ENCODE assay signal across 12 cellular contexts in the genomic region with DNA sequence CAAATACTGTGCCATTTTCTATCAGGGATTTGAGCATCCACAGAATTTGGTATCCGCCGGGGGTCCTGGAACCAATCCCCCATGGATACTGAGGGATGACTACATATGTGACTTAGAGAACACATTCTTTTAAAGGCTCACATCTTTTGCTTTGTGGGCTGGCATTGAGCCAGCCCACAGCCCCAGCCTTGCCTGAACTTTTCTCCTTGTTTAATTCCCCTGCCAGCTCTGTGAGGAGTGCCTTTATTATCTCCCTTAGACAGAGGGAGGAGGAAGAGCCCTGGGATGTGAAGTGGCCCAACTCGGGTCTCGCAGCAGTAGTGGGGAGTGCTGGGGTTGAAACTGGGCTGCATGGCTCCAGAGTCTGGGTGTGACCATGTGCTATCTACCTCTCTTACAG. TPM values are rescaled to one million over a fixed set of nuclear protein-coding genes. Genes with fewer than 3 reads are reported as not detected.
DNase-seq lines count a peak whose midpoint lies in the region; ATAC-seq and TF ChIP-seq lines count a peak whose summit lies in the region.
"Had no signal": no experiment of that assay in that cellular context is flagged by ENCODE, and none has a peak within 500 bp of the region (broad histone marks: within the 10 kb centered on the region; RNA-seq: fewer than 3 reads in every experiment).

No MANE protein-coding gene starts in this region.

- POLR2A ChIA-PET in CD8-positive, alpha-beta T cell (lab: Charles Lee) = interaction anchor here (1.0 to 1.4 kb wide), 2 partner anchors 53 to 55 kb away, joined by 3 read pairs; no protein-coding TSS in a partner anchor
- POLR2A ChIA-PET in naive thymus-derived CD4-positive, alpha-beta T cell (lab: Charles Lee) = interaction anchor here (1.2 kb wide), 1 partner anchor 11 kb away, joined by 3 read pairs; no protein-coding TSS in a partner anchor

- H3K4me1 Mint-ChIP-seq in CD8-positive, alpha-beta T cell (ENCODE audit: low read depth) = peaks cover 96% of the 10 kb centered on the region
- H3K4me1 Mint-ChIP-seq in naive thymus-derived CD4-positive, alpha-beta T cell = peaks cover 75 to 100% (median 97%) of the 10 kb centered on the region in 7 donors

- H3K27me3 ChIP-seq in CD8-positive, alpha-beta T cell (ENCODE audit: insufficient read depth, low read length) = no peaks in the 10 kb centered on the region
- H3K27me3 ChIP-seq in adipocyte (replicated peaks; ENCODE audit: control insufficient read depth, insufficient read depth, low read length) = no peaks in the 10 kb centered on the region
- H3K27me3 ChIP-seq in naive thymus-derived CD4-positive, alpha-beta T cell (ENCODE audit: control insufficient read depth in 2 of 2, insufficient read depth in 2 of 2, low read length in 2 of 2) = no peaks in the 10 kb centered on the region
- H3K27me3 ChIP-seq: right atrium auricular region had no signal

- no peaks in the 10 kb centered on the region for H3K27me3 Mint-ChIP-seq in CD8-positive, alpha-beta T cell (ENCODE audit: low read depth)
- H3K27me3 Mint-ChIP-seq in naive thymus-derived CD4-positive, alpha-beta T cell = no peaks in the 10 kb centered on the region

- no peak overlapping the region for H3K27ac ChIP-seq in CD8-positive, alpha-beta T cell (ENCODE audit: low read depth, low read length)
- H3K27ac ChIP-seq in naive thymus-derived CD4-positive, alpha-beta T cell (ENCODE audit: low read depth, low read length) = no peak overlapping the region
- H3K27ac ChIP-seq: right atrium auricular region had no signal

- intact Hi-C loops in CD8-positive, alpha-beta T cell (cut with DNase I, micrococcal nuclease) = loop anchor here in 1 of 2 experiments (5.0 kb wide), 1 partner anchor 55 kb away; no protein-coding TSS in a partner anchor
- intact Hi-C loops in naive thymus-derived CD4-positive, alpha-beta T cell (cut with micrococcal nuclease) = no loop called here

- no peak for ATAC-seq in CD8-positive, alpha-beta T cell
- ATAC-seq in naive thymus-derived CD4-positive, alpha-beta T cell = no peak

- TF ChIP-seq CTCF in CD8-positive, alpha-beta T cell (IDR thresholded peaks at IDR 0.05) = no peak

- in situ Hi-C loops in KBM-7 (cut with MboI; ENCODE audit: low pct_unique_long_range_greater_than_20kb, low sequenced_read_pairs) (no loop called here), ACHN (cut with HindIII; ENCODE audit: low pct_ligation_motif_present, low pct_unique_long_range_greater_than_20kb, low sequenced_read_pairs) (no loop called here)

- CTCF ChIA-PET in CD8-positive, alpha-beta T cell (lab: Charles Lee) = interaction anchor here (1.9 kb wide), 1 partner anchor 104 kb away, joined by 5 read pairs; no protein-coding TSS in a partner anchor
- CTCF ChIA-PET in naive thymus-derived CD4-positive, alpha-beta T cell (lab: Charles Lee) = no interaction called here

- peaks cover 68% of the 10 kb centered on the region for H3K36me3 Mint-ChIP-seq in CD8-positive, alpha-beta T cell
- H3K36me3 Mint-ChIP-seq in naive thymus-derived CD4-positive, alpha-beta T cell = peaks cover 0 to 47% (median 27%) of the 10 kb centered on the region in 5 donors

- no peaks in the 10 kb centered on the region for H3K9me3 Mint-ChIP-seq in CD8-positive, alpha-beta T cell
- no peaks in the 10 kb centered on the region for H3K9me3 Mint-ChIP-seq in naive thymus-derived CD4-positive, alpha-beta T cell

- H3K4me3 Mint-ChIP-seq in CD8-positive, alpha-beta T cell = peak overlapping the region; percentile 38
- H3K4me3 Mint-ChIP-seq in naive thymus-derived CD4-positive, alpha-beta T cell = peak overlapping the region in 9 of 10 donors; percentile 7 to 97 (median 58)

- DNase-seq in CD8-positive, alpha-beta T cell = no peak
- DNase-seq in KBM-7 (peak; percentile 51), adipocyte (ENCODE audit: low read depth) (peak; percentile 52), DMS153 (lab: John Stamatoyannopoulos, UW) (no peak), ACHN (no peak)
- DNase-seq in naive thymus-derived CD4-positive, alpha-beta T cell = no peak
- DNase-seq in stimulated activated naive CD4-positive, alpha-beta T cell (lab: John Stamatoyannopoulos, UW) = no peak
- DNase-seq: hypothalamus; midbrain; NK-92 treated with Interleukin-12 subunit alpha and Interleukin-12 subunit beta, amount 100 ng/mL, for 24 hours; T-helper 2 cell had no signal

- no peaks in the 10 kb centered on the region for H3K9me3 ChIP-seq in CD8-positive, alpha-beta T cell (ENCODE audit: low read length)
- no peaks in the 10 kb centered on the region for H3K9me3 ChIP-seq in adipocyte (ENCODE audit: control insufficient read depth, low read length)
- no peaks in the 10 kb centered on the region for H3K9me3 ChIP-seq in naive thymus-derived CD4-positive, alpha-beta T cell (ENCODE audit: control insufficient read depth in 2 of 3, low read length in 3 of 3)
- H3K9me3 ChIP-seq: right atrium auricular region had no signal

- peak overlapping the region; percentile 90 for H3K27ac Mint-ChIP-seq in CD8-positive, alpha-beta T cell
- H3K27ac Mint-ChIP-seq in naive thymus-derived CD4-positive, alpha-beta T cell = peak overlapping the region in 6 of 9 donors; percentile 20 to 80 (median 38)

- H3K9ac ChIP-seq in adipocyte (ENCODE audit: low read length) = peak overlapping the region; percentile 39

- H3K4me3 ChIP-seq in CD8-positive, alpha-beta T cell (ENCODE audit: low read depth, low read length) = no peak overlapping the region
- peak overlapping the region; percentile 49 for H3K4me3 ChIP-seq in adipocyte (ENCODE audit: low read length)
- H3K4me3 ChIP-seq in naive thymus-derived CD4-positive, alpha-beta T cell (ENCODE audit: low read length) = no peak overlapping the region
- H3K4me3 ChIP-seq: right atrium auricular region had no signal

- H3K36me3 ChIP-seq in CD8-positive, alpha-beta T cell (ENCODE audit: insufficient read depth, low read length) = peaks cover 8% of the 10 kb centered on the region
- H3K36me3 ChIP-seq in adipocyte (ENCODE audit: control insufficient read depth, insufficient read depth, low read length, severe bottlenecking) = peaks cover 35% of the 10 kb centered on the region
- peaks cover 0 to 14% (median 8%) of the 10 kb centered on the region in 3 experiments for H3K36me3 ChIP-seq in naive thymus-derived CD4-positive, alpha-beta T cell (ENCODE audit: control insufficient read depth in 2 of 3, insufficient read depth in 3 of 3, low read length in 3 of 3)
- H3K36me3 ChIP-seq: right atrium auricular region had no signal

- H3K4me1 ChIP-seq in CD8-positive, alpha-beta T cell (ENCODE audit: insufficient read depth, low read length) = peaks cover 93% of the 10 kb centered on the region
- peaks cover 68% of the 10 kb centered on the region for H3K4me1 ChIP-seq in adipocyte (ENCODE audit: control insufficient read depth, insufficient read depth, low read length)
- H3K4me1 ChIP-seq in naive thymus-derived CD4-positive, alpha-beta T cell (ENCODE audit: control insufficient read depth in 2 of 2, insufficient read depth in 2 of 2, low read length in 2 of 2) = peaks cover 89 to 96% of the 10 kb centered on the region in 2 donors
- H3K4me1 ChIP-seq: right atrium auricular region had no signal

RNA-seq across cellular contexts. Expression of a gene that starts 7.6 kb away (rescaled TPM):
- total RNA-seq in CD8-positive, alpha-beta T cell = 10 to 100 TPM; 84.7 to 85.7 TPM
- 10 to 100 TPM; 84.1 to 98.8 (median 91.4) TPM for total RNA-seq in naive thymus-derived CD4-positive, alpha-beta T cell
- polyA plus RNA-seq in naive thymus-derived CD4-positive, alpha-beta T cell = 10 to 100 TPM; 51.4 to 71.2 TPM

Comparison
In these comparisons a context has a peak if more than half of its experiments do, and no peak if none do; other contexts are left out.
1. DNase-seq: peak in KBM-7 (single experiment) and adipocyte (single experiment); none in CD8-positive, alpha-beta T cell (0 of 7), naive thymus-derived CD4-positive, alpha-beta T cell (0 of 9), DMS153 (single experiment), stimulated activated naive CD4-positive, alpha-beta T cell (0 of 6) and ACHN (single experiment).